16 cellular contexts compared by ENCODE assay signal in genomic region chr15:86615411-86615810, GRCh38.
DNase-seq lines count a peak whose midpoint lies in the region; ATAC-seq and TF ChIP-seq lines count a peak whose summit lies in the region.
"Had no signal": no experiment of that assay in that cellular context is flagged by ENCODE, and none has a peak within 500 bp of the region (broad histone marks: within the 10 kb centered on the region; RNA-seq: fewer than 3 reads in every experiment).

No MANE protein-coding gene starts in this region.

- no peak overlapping the region for H3K23ac ChIP-seq in mesenchymal stem cell (ENCODE audit: low read length in 2 of 2)

- WGBS in mesenchymal stem cell: 99% methylated on average over 3 of the region's 3 CpGs

- no peak overlapping the region for H3K14ac ChIP-seq in mesenchymal stem cell (ENCODE audit: low read length in 2 of 2)

- H3K4me1 ChIP-seq in DND-41 (ENCODE audit: insufficient read depth, low read length): peaks cover 50% of the 10 kb centered on the region
- H3K4me1 ChIP-seq in naive thymus-derived CD4-positive, alpha-beta T cell (ENCODE audit: control insufficient read depth in 2 of 2, insufficient read depth in 2 of 2, low read length in 2 of 2): peaks cover 26 to 60% of the 10 kb centered on the region in 2 donors
- no peaks in the 10 kb centered on the region for H3K4me1 ChIP-seq in mesenchymal stem cell (ENCODE audit: control insufficient read depth, insufficient read depth, low read depth, low read length)
- H3K4me1 ChIP-seq: BE2C had no signal

- H4K20me1 ChIP-seq in DND-41 (ENCODE audit: insufficient read depth, low read length): no peaks in the 10 kb centered on the region

- H3K4me2 ChIP-seq in DND-41 (ENCODE audit: insufficient read depth, low read length) (no peak overlapping the region), mesenchymal stem cell (ENCODE audit: low read length, poor library complexity, severe bottlenecking) (no peak overlapping the region)

- H2BK120ac ChIP-seq in mesenchymal stem cell (ENCODE audit: low read depth, low read length): no peak overlapping the region

- intact Hi-C loops in activated T-helper 1 cell treated with anti-CD3 and anti-CD28 coated beads, Interleukin-12 subunit alpha, Interleukin-12 subunit beta, Interleukin-2, Interleukin-4 antibody, amounts not matched to agents 30 ng/mL and 10 ng/mL and 1 ng/mL, durations not matched to agents 14 hours and 24 hours and 36 hours (cut with micrococcal nuclease): no loop called here
- intact Hi-C loops in naive thymus-derived CD4-positive, alpha-beta T cell (cut with micrococcal nuclease): loop anchor here (2.0 to 5.0 kb wide), 2 partner anchors 37 kb away; no protein-coding TSS in a partner anchor

- no peak for DNase-seq in activated T-cell treated with anti-CD3 and anti-CD28 coated beads, Interleukin-2, amount 50 U/mL, for 72 hours
- no peak for DNase-seq in activated T-cell treated with anti-CD3 and anti-CD28 coated beads, Interleukin-2, amount 50 U/mL, for 48 hours
- DNase-seq in DND-41: peak; percentile 12
- no peak for DNase-seq in activated T-helper 1 cell treated with anti-CD3 and anti-CD28 coated beads, Interleukin-12 subunit alpha, Interleukin-12 subunit beta, Interleukin-2, Interleukin-4 antibody, amounts not matched to agents 30 ng/mL and 10 ng/mL and 1 ng/mL, durations not matched to agents 14 hours and 24 hours and 36 hours (ENCODE audit: low spot score)
- DNase-seq in naive thymus-derived CD4-positive, alpha-beta T cell: no peak
- no peak for DNase-seq in SHP77 (lab: John Stamatoyannopoulos, UW)
- no peak for DNase-seq in mesenchymal stem cell
- no peak for DNase-seq in pons (ENCODE audit: low spot score)
- DNase-seq: ACHN, BE2C, H7, KG1, MM.1S, NCI-H1105 treated with DMSO at 0.1 percent for 48 hours, NCI-H187 had no signal

- CTCF ChIA-PET in naive thymus-derived CD4-positive, alpha-beta T cell (lab: Charles Lee): no interaction called here

- H3K36me3 ChIP-seq in DND-41 (ENCODE audit: insufficient read depth, low read length) (no peaks in the 10 kb centered on the region), mesenchymal stem cell (ENCODE audit: control insufficient read depth in 1 of 2, insufficient read depth in 2 of 2, low read depth in 1 of 2, low read length in 2 of 2) (no peaks in the 10 kb centered on the region)
- no peaks in the 10 kb centered on the region for H3K36me3 ChIP-seq in naive thymus-derived CD4-positive, alpha-beta T cell (ENCODE audit: control insufficient read depth in 2 of 3, insufficient read depth in 3 of 3, low read length in 3 of 3)
- H3K36me3 ChIP-seq: BE2C had no signal

- no peaks in the 10 kb centered on the region for H3K27me3 Mint-ChIP-seq in activated T-cell treated with anti-CD3 and anti-CD28 coated beads, Interleukin-2, amount 50 U/mL, for 72 hours (ENCODE audit: low read depth)
- H3K27me3 Mint-ChIP-seq in activated T-helper 1 cell treated with anti-CD3 and anti-CD28 coated beads, Interleukin-12 subunit alpha, Interleukin-12 subunit beta, Interleukin-2, Interleukin-4 antibody, amounts not matched to agents 30 ng/mL and 10 ng/mL and 1 ng/mL, durations not matched to agents 14 hours and 24 hours and 36 hours (ENCODE audit: insufficient read depth): peaks cover 2% of the 10 kb centered on the region
- no peaks in the 10 kb centered on the region for H3K27me3 Mint-ChIP-seq in naive thymus-derived CD4-positive, alpha-beta T cell

- H3K27me3 ChIP-seq in DND-41 (ENCODE audit: insufficient read depth, low read length, poor library complexity) (no peaks in the 10 kb centered on the region), mesenchymal stem cell (ENCODE audit: control insufficient read depth in 1 of 2, insufficient read depth in 1 of 2, low read length in 2 of 2) (peaks cover 0 to 8% of the 10 kb centered on the region in 2 experiments)
- H3K27me3 ChIP-seq in naive thymus-derived CD4-positive, alpha-beta T cell (ENCODE audit: control insufficient read depth in 2 of 2, insufficient read depth in 2 of 2, low read length in 2 of 2): no peaks in the 10 kb centered on the region
- H3K27me3 ChIP-seq: BE2C had no signal

- no peak overlapping the region for H2BK12ac ChIP-seq in mesenchymal stem cell (ENCODE audit: low read length in 2 of 2)

- ATAC-seq in activated T-cell treated with anti-CD3 and anti-CD28 coated beads, Interleukin-2, amount 50 U/mL, for 72 hours (replicated peaks in 1 of 2): no peak
- peak; percentile 35; the same call in 2 of the 3 replicates for ATAC-seq in DND-41 (ENCODE audit: insufficient read depth, low read depth)
- ATAC-seq in naive thymus-derived CD4-positive, alpha-beta T cell: no peak
- ATAC-seq: Right ventricle myocardium inferior had no signal

- H3K18ac ChIP-seq in mesenchymal stem cell (ENCODE audit: low read depth in 1 of 2, low read length in 2 of 2): no peak overlapping the region

- H3K9me3 ChIP-seq in DND-41 (ENCODE audit: insufficient read depth, low read length, severe bottlenecking) (no peaks in the 10 kb centered on the region), mesenchymal stem cell (ENCODE audit: control insufficient read depth, low read length) (no peaks in the 10 kb centered on the region)
- H3K9me3 ChIP-seq in naive thymus-derived CD4-positive, alpha-beta T cell (ENCODE audit: control insufficient read depth in 2 of 3, low read length in 3 of 3): no peaks in the 10 kb centered on the region
- H3K9me3 ChIP-seq: BE2C had no signal

- no peaks in the 10 kb centered on the region for H3K79me2 ChIP-seq in DND-41 (ENCODE audit: insufficient read depth, low read length)

- H4K91ac ChIP-seq in mesenchymal stem cell (ENCODE audit: low read length): no peak overlapping the region

- H3K27ac Mint-ChIP-seq in activated T-cell treated with anti-CD3 and anti-CD28 coated beads, Interleukin-2, amount 50 U/mL, for 72 hours: peak overlapping the region; percentile 57
- H3K27ac Mint-ChIP-seq in activated T-helper 1 cell treated with anti-CD3 and anti-CD28 coated beads, Interleukin-12 subunit alpha, Interleukin-12 subunit beta, Interleukin-2, Interleukin-4 antibody, amounts not matched to agents 30 ng/mL and 10 ng/mL and 1 ng/mL, durations not matched to agents 14 hours and 24 hours and 36 hours: peak overlapping the region; percentile 0
- H3K27ac Mint-ChIP-seq in naive thymus-derived CD4-positive, alpha-beta T cell: peak overlapping the region; percentile 3 to 77 (median 22)

- H2BK5ac ChIP-seq in mesenchymal stem cell (ENCODE audit: low read depth, low read length, poor library complexity, severe bottlenecking): no peak overlapping the region

- H3K36me3 Mint-ChIP-seq in activated T-cell treated with anti-CD3 and anti-CD28 coated beads, Interleukin-2, amount 50 U/mL, for 72 hours (ENCODE audit: insufficient read depth in 2 of 2): peaks cover 0 to 3% of the 10 kb centered on the region in 2 donors
- peaks cover 3% of the 10 kb centered on the region for H3K36me3 Mint-ChIP-seq in activated T-helper 1 cell treated with anti-CD3 and anti-CD28 coated beads, Interleukin-12 subunit alpha, Interleukin-12 subunit beta, Interleukin-2, Interleukin-4 antibody, amounts not matched to agents 30 ng/mL and 10 ng/mL and 1 ng/mL, durations not matched to agents 14 hours and 24 hours and 36 hours (ENCODE audit: low read depth)
- peaks cover 0 to 13% (median 0%) of the 10 kb centered on the region in 5 donors for H3K36me3 Mint-ChIP-seq in naive thymus-derived CD4-positive, alpha-beta T cell

- H3K9me3 Mint-ChIP-seq in activated T-cell treated with anti-CD3 and anti-CD28 coated beads, Interleukin-2, amount 50 U/mL, for 72 hours: peaks cover 3 to 5% of the 10 kb centered on the region in 2 donors
- no peaks in the 10 kb centered on the region for H3K9me3 Mint-ChIP-seq in activated T-helper 1 cell treated with anti-CD3 and anti-CD28 coated beads, Interleukin-12 subunit alpha, Interleukin-12 subunit beta, Interleukin-2, Interleukin-4 antibody, amounts not matched to agents 30 ng/mL and 10 ng/mL and 1 ng/mL, durations not matched to agents 14 hours and 24 hours and 36 hours
- peaks cover 0 to 11% (median 0%) of the 10 kb centered on the region in 11 donors for H3K9me3 Mint-ChIP-seq in naive thymus-derived CD4-positive, alpha-beta T cell

- H3K4ac ChIP-seq in mesenchymal stem cell (ENCODE audit: low read depth in 1 of 2, low read length in 2 of 2): no peak overlapping the region

- no peak overlapping the region for H4K8ac ChIP-seq in mesenchymal stem cell (ENCODE audit: low read length)

- no peak for TF ChIP-seq CTCF in DND-41 (IDR thresholded peaks at IDR 0.05; ENCODE audit: borderline replicate concordance, extremely low read depth, low read length, poor library complexity, severe bottlenecking)

- H2BK15ac ChIP-seq in mesenchymal stem cell (ENCODE audit: low read depth, poor library complexity, severe bottlenecking): no peak overlapping the region

- peaks cover 61% of the 10 kb centered on the region for H3K4me1 Mint-ChIP-seq in activated T-cell treated with anti-CD3 and anti-CD28 coated beads, Interleukin-2, amount 50 U/mL, for 72 hours (ENCODE audit: low read depth)
- peaks cover 44% of the 10 kb centered on the region for H3K4me1 Mint-ChIP-seq in activated T-helper 1 cell treated with anti-CD3 and anti-CD28 coated beads, Interleukin-12 subunit alpha, Interleukin-12 subunit beta, Interleukin-2, Interleukin-4 antibody, amounts not matched to agents 30 ng/mL and 10 ng/mL and 1 ng/mL, durations not matched to agents 14 hours and 24 hours and 36 hours (ENCODE audit: low read depth)
- peaks cover 33 to 85% (median 68%) of the 10 kb centered on the region in 7 donors for H3K4me1 Mint-ChIP-seq in naive thymus-derived CD4-positive, alpha-beta T cell

- peak overlapping the region in 1 of 2 donors; percentile 38 for H3K4me3 Mint-ChIP-seq in activated T-cell treated with anti-CD3 and anti-CD28 coated beads, Interleukin-2, amount 50 U/mL, for 72 hours
- H3K4me3 Mint-ChIP-seq in activated T-helper 1 cell treated with anti-CD3 and anti-CD28 coated beads, Interleukin-12 subunit alpha, Interleukin-12 subunit beta, Interleukin-2, Interleukin-4 antibody, amounts not matched to agents 30 ng/mL and 10 ng/mL and 1 ng/mL, durations not matched to agents 14 hours and 24 hours and 36 hours: peak overlapping the region; percentile 25
- peak overlapping the region; percentile 14 to 73 (median 58) for H3K4me3 Mint-ChIP-seq in naive thymus-derived CD4-positive, alpha-beta T cell

- no peaks in the 10 kb centered on the region for H3K79me1 ChIP-seq in mesenchymal stem cell (replicated peaks; ENCODE audit: low read length, poor library complexity, severe bottlenecking)

- H3K9ac ChIP-seq in DND-41 (ENCODE audit: low read depth, low read length): no peak overlapping the region
- no peak overlapping the region for H3K9ac ChIP-seq in mesenchymal stem cell (ENCODE audit: low read length)

- no peak overlapping the region for H2AK5ac ChIP-seq in mesenchymal stem cell (ENCODE audit: low read length, severe bottlenecking)

- POLR2A ChIA-PET in naive thymus-derived CD4-positive, alpha-beta T cell (lab: Charles Lee): no interaction called here

- no peak overlapping the region for H2AFZ ChIP-seq in DND-41 (ENCODE audit: low read depth, low read length)
- H2AFZ ChIP-seq in mesenchymal stem cell (ENCODE audit: low read depth, low read length): no peak overlapping the region

- peak overlapping the region; percentile 61 for H3K27ac ChIP-seq in DND-41 (ENCODE audit: low read length)
- no peak overlapping the region for H3K27ac ChIP-seq in naive thymus-derived CD4-positive, alpha-beta T cell (ENCODE audit: low read depth, low read length)
- H3K27ac ChIP-seq in mesenchymal stem cell (ENCODE audit: low read length, poor library complexity, severe bottlenecking): no peak overlapping the region

- H3K4me3 ChIP-seq in DND-41 (ENCODE audit: low read depth in 1 of 2, low read length in 2 of 2) (no peak overlapping the region), mesenchymal stem cell (ENCODE audit: insufficient read depth in 1 of 2, low read depth in 1 of 2, low read length in 2 of 2) (no peak overlapping the region)
- H3K4me3 ChIP-seq in naive thymus-derived CD4-positive, alpha-beta T cell (ENCODE audit: low read length): peak overlapping the region; percentile 3

Comparison
In these comparisons a context has a peak if more than half of its experiments do, and no peak if none do; other contexts are left out.
1. H3K27ac Mint-ChIP-seq: peak in every context shown above with its lines; median percentile 57 in activated T-cell treated with anti-CD3 and anti-CD28 coated beads, Interleukin-2, amount 50 U/mL, for 72 hours; 22 in naive thymus-derived CD4-positive, alpha-beta T cell; 0 in activated T-helper 1 cell treated with anti-CD3 and anti-CD28 coated beads, Interleukin-12 subunit alpha, Interleukin-12 subunit beta, Interleukin-2, Interleukin-4 antibody, amounts not matched to agents 30 ng/mL and 10 ng/mL and 1 ng/mL, durations not matched to agents 14 hours and 24 hours and 36 hours.